ENCODE assay signal across 8 cellular contexts in the genomic region with DNA sequence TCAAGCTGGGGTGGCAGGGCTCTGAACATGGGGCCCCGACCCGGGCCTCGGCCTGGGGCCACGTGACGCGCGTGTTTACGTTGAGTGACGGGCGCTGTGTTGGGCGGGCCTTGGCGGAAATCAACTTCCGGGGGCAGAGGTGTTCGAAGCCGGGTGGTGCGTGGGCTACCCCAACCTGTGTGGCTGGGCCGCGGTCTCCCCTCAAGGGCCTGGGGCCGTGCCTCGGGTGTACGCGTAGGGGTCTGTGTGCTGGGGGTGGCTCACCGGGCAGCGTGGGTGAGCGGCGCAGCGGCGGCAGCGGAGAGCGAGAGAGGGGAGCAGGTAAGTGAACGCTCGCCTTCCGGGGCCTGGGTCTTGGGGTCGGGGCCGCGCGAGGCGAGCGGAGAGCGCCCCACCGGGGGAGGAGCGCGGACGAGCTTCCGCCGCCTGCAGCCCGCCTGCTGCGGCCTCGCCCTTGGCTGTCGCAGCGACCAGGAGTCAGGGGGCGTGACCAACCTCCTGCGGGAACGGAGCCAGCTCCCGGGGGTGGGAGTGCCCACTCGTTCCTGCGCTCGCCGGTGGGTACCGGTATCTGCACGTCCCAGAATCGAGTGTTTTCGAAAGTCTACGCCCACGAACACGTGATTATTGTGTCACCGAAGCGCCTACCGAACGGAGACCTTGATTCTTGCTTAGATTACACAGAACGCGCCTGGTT. TPM values are rescaled to one million over a fixed set of nuclear protein-coding genes. Genes with fewer than 3 reads are reported as not detected.
A peak's percentile ranks its signal among the peaks of the same experiment; 100 is the strongest.
DNase-seq lines count a peak whose midpoint lies in the region.

A gene with protein sequence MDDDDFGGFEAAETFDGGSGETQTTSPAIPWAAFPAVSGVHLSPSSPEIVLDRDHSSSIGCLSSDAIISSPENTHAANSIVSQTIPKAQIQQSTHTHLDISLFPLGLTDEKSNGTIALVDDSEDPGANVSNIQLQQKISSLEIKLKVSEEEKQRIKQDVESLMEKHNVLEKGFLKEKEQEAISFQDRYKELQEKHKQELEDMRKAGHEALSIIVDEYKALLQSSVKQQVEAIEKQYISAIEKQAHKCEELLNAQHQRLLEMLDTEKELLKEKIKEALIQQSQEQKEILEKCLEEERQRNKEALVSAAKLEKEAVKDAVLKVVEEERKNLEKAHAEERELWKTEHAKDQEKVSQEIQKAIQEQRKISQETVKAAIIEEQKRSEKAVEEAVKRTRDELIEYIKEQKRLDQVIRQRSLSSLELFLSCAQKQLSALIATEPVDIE (plus strand): TSS at position 136 of the 697 bp plus-strand sequence. CDS start 66,760 bp downstream, outside the sequence.

- no peaks in the 10 kb centered on the region for H3K27me3 Mint-ChIP-seq in activated naive CD4-positive, alpha-beta T cell treated with anti-CD3 and anti-CD28 coated beads for 36 hours (ENCODE audit: low read depth)

- CTCF ChIA-PET in activated naive CD4-positive, alpha-beta T cell treated with anti-CD3 and anti-CD28 coated beads for 36 hours (lab: Charles Lee): no interaction called here

- peaks cover 57% of the 10 kb centered on the region for H3K4me1 Mint-ChIP-seq in activated naive CD4-positive, alpha-beta T cell treated with anti-CD3 and anti-CD28 coated beads for 36 hours (ENCODE audit: low read depth)

- intact Hi-C loops in activated naive CD4-positive, alpha-beta T cell treated with anti-CD3 and anti-CD28 coated beads for 36 hours (cut with micrococcal nuclease): loop anchor here (1.0 to 10.0 kb wide), 6 partner anchors 33 to 1194 kb away; a partner anchor contains a TSS

- H3K27ac ChIP-seq in temporal lobe (ENCODE audit: low read depth, low read length): peak within 1 kb of the TSS; percentile 83

- H3K9me3 ChIP-seq in HAP-1: no peaks in the 10 kb centered on the region

- H3K36me3 ChIP-seq in HAP-1 (replicated peaks): peaks cover 3% of the 10 kb centered on the region; the same call in 1 of the 2 replicates

- H3K9me3 Mint-ChIP-seq in activated naive CD4-positive, alpha-beta T cell treated with anti-CD3 and anti-CD28 coated beads for 36 hours: peaks cover 16% of the 10 kb centered on the region

- peak within 1 kb of the TSS; percentile 58 for H3K4me3 ChIP-seq in HAP-1

- peaks cover 32% of the 10 kb centered on the region for H3K4me1 ChIP-seq in HAP-1

- in situ Hi-C loops in HAP-1 (cut with MboI; ENCODE audit: low sequenced_read_pairs): no loop called here

- peak within 1 kb of the TSS; percentile 97 for H3K27ac Mint-ChIP-seq in activated naive CD4-positive, alpha-beta T cell treated with anti-CD3 and anti-CD28 coated beads for 36 hours

- peak within 1 kb of the TSS; percentile 96 for H3K4me3 Mint-ChIP-seq in activated naive CD4-positive, alpha-beta T cell treated with anti-CD3 and anti-CD28 coated beads for 36 hours

- DNase-seq in GM03348 (ENCODE audit: low spot score) (peak; percentile 90), HAP-1 (ENCODE audit: low spot score in 2 of 2) (peak; percentile 51 to 91), M059J (ENCODE audit: low read depth) (peak; percentile 86), SK-N-DZ (ENCODE audit: low spot score) (peak; percentile 90), germinal center (ENCODE audit: low spot score) (peak; percentile 84), occipital lobe (lab: John Stamatoyannopoulos, UW) (peak; percentile 72)
- peak; percentile 91 for DNase-seq in activated naive CD4-positive, alpha-beta T cell treated with anti-CD3 and anti-CD28 coated beads for 36 hours

- H3K27me3 ChIP-seq in HAP-1 (ENCODE audit: low read depth): no peaks in the 10 kb centered on the region

- H3K36me3 Mint-ChIP-seq in activated naive CD4-positive, alpha-beta T cell treated with anti-CD3 and anti-CD28 coated beads for 36 hours (ENCODE audit: low read depth): peaks cover 17% of the 10 kb centered on the region

RNA-seq across cellular contexts. Expression of the gene that starts here (rescaled TPM):
- total RNA-seq in M059J (2014; rRNA removed; shearing (Covaris generic)): 11.4 and 15.1 TPM in 2 replicates
- 22.9 and 34.4 TPM in 2 replicates for polyA plus RNA-seq in SK-N-DZ (2014; cell fraction: cytosol; rRNA removed)
- polyA plus RNA-seq in SK-N-DZ (2014; cell fraction: nucleus; rRNA removed): 12.5 and 15.6 TPM in 2 replicates
- total RNA-seq in activated naive CD4-positive, alpha-beta T cell treated with anti-CD3 and anti-CD28 coated beads for 36 hours: 10 to 100 TPM; 15.3 to 16.1 TPM
- 160 TPM for total RNA-seq in occipital lobe
- total RNA-seq in temporal lobe: 39.6 TPM

Comparison
In these comparisons a context has a peak if more than half of its experiments do, and no peak if none do; other contexts are left out.
1. Peak in every context shown above with its lines: DNase-seq, H3K4me3 ChIP-seq and H3K27ac ChIP-seq.